Comparison of ENCODE assay signal across 1 cellular context in the genomic region with DNA sequence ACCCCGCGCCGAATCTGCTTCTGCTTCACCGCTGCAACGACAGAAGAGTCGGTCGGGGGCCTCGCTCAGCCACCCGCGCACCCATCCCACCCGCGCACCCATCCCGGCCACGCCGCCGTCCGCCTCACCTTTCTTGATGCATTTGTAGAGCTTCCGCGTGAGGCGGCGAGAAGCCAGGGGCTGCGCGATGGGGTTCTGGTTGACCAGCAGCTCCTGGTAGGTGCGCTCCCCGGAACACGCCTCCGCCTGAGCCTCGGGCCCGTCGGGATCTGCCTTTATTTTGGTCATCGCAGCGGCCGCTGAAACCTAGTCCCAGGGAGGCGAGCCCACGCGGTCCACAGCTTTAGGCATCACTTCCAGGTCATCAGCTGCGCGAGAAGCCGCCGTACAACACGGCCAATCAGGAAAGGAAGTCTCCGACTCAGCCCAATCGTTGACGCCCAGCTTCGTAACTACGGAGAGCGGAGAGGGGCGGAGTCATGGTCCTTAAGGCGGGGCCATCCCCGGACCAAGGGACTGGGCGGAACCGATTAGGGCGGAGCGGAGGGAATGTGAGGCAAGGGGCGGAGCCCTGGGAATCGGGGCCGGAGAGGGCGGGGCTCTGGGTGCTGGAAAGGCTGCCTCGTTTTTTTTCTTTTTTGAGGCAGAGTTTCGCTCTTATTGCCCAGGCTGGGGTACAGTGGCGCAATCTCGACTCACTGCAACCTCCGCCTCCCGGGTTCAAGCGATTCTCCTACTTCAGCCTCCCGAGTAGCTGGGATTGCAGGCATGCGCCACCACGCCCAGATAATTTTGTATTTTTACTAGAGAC.
TF ChIP-seq lines count a peak whose summit lies in the region.

A gene (minus strand): TSS at position 356 of the 811 bp plus-strand sequence. CDS start 68 bp downstream, at position 288.

TF ChIP-seq in A549, 52 proteins besides CTCF, POLR2A, EP300 and RAD21 (continued from another document):
- TF ChIP-seq ESRRA (IDR thresholded peaks at IDR 0.05; ENCODE audit: borderline replicate concordance, low read length) (no peak), CBX8 (IDR thresholded peaks at IDR 0.05) (no peak), SREBF2 (IDR thresholded peaks at IDR 0.05) (no peak), FOSL2 (IDR thresholded peaks at IDR 0.05) (no peak), FOSL2 (CRISPR knock-in tag; IDR thresholded peaks at IDR 0.05) (no peak), ZSCAN20 (CRISPR knock-in tag; IDR thresholded peaks at IDR 0.05) (no peak), EHMT2 (IDR thresholded peaks at IDR 0.05; ENCODE audit: low read depth) (no peak), BHLHE40 (IDR thresholded peaks at IDR 0.05; ENCODE audit: low read depth, low read length) (no peak), MAZ (IDR thresholded peaks at IDR 0.05; ENCODE audit: borderline replicate concordance, low read depth, low read length) (no peak), HOXB13 (CRISPR knock-in tag; IDR thresholded peaks at IDR 0.05; ENCODE audit: low read depth) (no peak), CBX2 (IDR thresholded peaks at IDR 0.05; ENCODE audit: borderline replicate concordance, low read depth) (no peak), KDM5A (IDR thresholded peaks at IDR 0.05) (peak; percentile 88), RFX5 (IDR thresholded peaks at IDR 0.05) (peak; percentile 63; the same call in 1 of the 2 replicates), JUN (IDR thresholded peaks at IDR 0.05) (peak; percentile 58 to 78; a peak in 4 of 5 replicates), HOXB5 (CRISPR knock-in tag; IDR thresholded peaks at IDR 0.05) (no peak), RARB (CRISPR knock-in tag; IDR thresholded peaks at IDR 0.05) (no peak), FOSB (CRISPR knock-in tag; IDR thresholded peaks at IDR 0.05) (no peak), RNF2 (IDR thresholded peaks at IDR 0.05; ENCODE audit: borderline replicate concordance, low read depth) (no peak), CHD2 (IDR thresholded peaks at IDR 0.05; ENCODE audit: low read length, partially characterized antibody) (no peak), ZC3H11A (IDR thresholded peaks at IDR 0.05) (no peak), KDM1A (IDR thresholded peaks at IDR 0.05; ENCODE audit: low read depth) (no peak), HOXA7 (CRISPR knock-in tag; IDR thresholded peaks at IDR 0.05) (no peak), POLR2AphosphoS2 (conservative IDR thresholded peaks at IDR 0.05; ENCODE audit: low read length) (no peak), NFE2L2 (conservative IDR thresholded peaks at IDR 0.05; ENCODE audit: low read length) (no peak), ZNF302 (CRISPR knock-in tag; IDR thresholded peaks at IDR 0.05) (no peak), MYC (IDR thresholded peaks at IDR 0.05; ENCODE audit: borderline replicate concordance, low read length) (peak; percentile 93), RCOR1 (IDR thresholded peaks at IDR 0.05; ENCODE audit: low read depth, low read length) (no peak), TP53 (CRISPR knock-in tag; IDR thresholded peaks at IDR 0.05) (no peak), CEBPB (IDR thresholded peaks at IDR 0.05) (peak in 1 of 2 experiments; percentile 23; a peak in 1 of 4 replicates)
- TF ChIP-seq, protein P1, sequence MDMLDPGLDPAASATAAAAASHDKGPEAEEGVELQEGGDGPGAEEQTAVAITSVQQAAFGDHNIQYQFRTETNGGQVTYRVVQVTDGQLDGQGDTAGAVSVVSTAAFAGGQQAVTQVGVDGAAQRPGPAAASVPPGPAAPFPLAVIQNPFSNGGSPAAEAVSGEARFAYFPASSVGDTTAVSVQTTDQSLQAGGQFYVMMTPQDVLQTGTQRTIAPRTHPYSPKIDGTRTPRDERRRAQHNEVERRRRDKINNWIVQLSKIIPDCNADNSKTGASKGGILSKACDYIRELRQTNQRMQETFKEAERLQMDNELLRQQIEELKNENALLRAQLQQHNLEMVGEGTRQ (IDR thresholded peaks at IDR 0.05): 0 out of 2 replicates have a peak, but pooled peaks have one; percentile 34
- TF ChIP-seq, protein P2, sequence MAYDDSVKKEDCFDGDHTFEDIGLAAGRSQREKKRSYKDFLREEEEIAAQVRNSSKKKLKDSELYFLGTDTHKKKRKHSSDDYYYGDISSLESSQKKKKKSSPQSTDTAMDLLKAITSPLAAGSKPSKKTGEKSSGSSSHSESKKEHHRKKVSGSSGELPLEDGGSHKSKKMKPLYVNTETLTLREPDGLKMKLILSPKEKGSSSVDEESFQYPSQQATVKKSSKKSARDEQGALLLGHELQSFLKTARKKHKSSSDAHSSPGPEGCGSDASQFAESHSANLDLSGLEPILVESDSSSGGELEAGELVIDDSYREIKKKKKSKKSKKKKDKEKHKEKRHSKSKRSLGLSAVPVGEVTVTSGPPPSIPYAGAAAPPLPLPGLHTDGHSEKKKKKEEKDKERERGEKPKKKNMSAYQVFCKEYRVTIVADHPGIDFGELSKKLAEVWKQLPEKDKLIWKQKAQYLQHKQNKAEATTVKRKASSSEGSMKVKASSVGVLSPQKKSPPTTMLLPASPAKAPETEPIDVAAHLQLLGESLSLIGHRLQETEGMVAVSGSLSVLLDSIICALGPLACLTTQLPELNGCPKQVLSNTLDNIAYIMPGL (CRISPR knock-in tag; IDR thresholded peaks at IDR 0.05; ENCODE audit: borderline replicate concordance): no peak
- TF ChIP-seq, protein P3, sequence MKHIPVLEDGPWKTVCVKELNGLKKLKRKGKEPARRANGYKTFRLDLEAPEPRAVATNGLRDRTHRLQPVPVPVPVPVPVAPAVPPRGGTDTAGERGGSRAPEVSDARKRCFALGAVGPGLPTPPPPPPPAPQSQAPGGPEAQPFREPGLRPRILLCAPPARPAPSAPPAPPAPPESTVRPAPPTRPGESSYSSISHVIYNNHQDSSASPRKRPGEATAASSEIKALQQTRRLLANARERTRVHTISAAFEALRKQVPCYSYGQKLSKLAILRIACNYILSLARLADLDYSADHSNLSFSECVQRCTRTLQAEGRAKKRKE (CRISPR knock-in tag; IDR thresholded peaks at IDR 0.05; ENCODE audit: low read depth): no peak
- TF ChIP-seq, protein P4, sequence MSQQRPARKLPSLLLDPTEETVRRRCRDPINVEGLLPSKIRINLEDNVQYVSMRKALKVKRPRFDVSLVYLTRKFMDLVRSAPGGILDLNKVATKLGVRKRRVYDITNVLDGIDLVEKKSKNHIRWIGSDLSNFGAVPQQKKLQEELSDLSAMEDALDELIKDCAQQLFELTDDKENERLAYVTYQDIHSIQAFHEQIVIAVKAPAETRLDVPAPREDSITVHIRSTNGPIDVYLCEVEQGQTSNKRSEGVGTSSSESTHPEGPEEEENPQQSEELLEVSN (IDR thresholded peaks at IDR 0.05; ENCODE audit: borderline replicate concordance, low read depth): 0 out of 2 replicates have a peak, but pooled peaks have one; percentile 17
- TF ChIP-seq, protein P5, sequence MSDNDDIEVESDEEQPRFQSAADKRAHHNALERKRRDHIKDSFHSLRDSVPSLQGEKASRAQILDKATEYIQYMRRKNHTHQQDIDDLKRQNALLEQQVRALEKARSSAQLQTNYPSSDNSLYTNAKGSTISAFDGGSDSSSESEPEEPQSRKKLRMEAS (IDR thresholded peaks at IDR 0.05): peak; percentile 98
- TF ChIP-seq, protein P6, sequence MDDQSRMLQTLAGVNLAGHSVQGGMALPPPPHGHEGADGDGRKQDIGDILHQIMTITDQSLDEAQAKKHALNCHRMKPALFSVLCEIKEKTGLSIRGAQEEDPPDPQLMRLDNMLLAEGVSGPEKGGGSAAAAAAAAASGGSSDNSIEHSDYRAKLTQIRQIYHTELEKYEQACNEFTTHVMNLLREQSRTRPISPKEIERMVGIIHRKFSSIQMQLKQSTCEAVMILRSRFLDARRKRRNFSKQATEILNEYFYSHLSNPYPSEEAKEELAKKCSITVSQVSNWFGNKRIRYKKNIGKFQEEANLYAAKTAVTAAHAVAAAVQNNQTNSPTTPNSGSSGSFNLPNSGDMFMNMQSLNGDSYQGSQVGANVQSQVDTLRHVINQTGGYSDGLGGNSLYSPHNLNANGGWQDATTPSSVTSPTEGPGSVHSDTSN (IDR thresholded peaks at IDR 0.05): peak; percentile 61
